In the genomic region with DNA sequence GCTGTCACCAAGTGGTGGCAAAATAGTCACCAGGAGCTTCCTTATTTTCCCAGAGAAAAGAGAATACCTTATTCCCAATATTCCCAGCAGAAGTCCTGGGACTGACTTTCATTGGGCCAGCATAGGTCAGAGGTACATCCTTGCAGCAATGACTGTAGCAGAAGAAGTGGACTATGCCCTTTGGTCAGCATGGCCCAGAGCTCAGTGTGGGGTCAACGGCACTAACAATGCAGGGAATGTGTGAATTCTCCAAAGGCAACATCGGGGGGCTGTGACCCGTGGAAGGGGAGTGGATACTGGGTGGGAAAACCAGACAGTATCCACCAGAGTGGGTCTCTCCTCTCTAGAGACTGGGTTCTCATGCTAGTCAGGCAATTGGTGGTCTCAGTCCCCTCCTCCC, we compare ENCODE assay signal across 1 cellular context.
TF ChIP-seq lines count a peak whose summit lies in the region.

No MANE protein-coding gene starts in this region.

TF ChIP-seq in HepG2, 621 proteins besides CTCF, POLR2A, EP300 and RAD21 (continued from another document):
- TF ChIP-seq, protein P1, sequence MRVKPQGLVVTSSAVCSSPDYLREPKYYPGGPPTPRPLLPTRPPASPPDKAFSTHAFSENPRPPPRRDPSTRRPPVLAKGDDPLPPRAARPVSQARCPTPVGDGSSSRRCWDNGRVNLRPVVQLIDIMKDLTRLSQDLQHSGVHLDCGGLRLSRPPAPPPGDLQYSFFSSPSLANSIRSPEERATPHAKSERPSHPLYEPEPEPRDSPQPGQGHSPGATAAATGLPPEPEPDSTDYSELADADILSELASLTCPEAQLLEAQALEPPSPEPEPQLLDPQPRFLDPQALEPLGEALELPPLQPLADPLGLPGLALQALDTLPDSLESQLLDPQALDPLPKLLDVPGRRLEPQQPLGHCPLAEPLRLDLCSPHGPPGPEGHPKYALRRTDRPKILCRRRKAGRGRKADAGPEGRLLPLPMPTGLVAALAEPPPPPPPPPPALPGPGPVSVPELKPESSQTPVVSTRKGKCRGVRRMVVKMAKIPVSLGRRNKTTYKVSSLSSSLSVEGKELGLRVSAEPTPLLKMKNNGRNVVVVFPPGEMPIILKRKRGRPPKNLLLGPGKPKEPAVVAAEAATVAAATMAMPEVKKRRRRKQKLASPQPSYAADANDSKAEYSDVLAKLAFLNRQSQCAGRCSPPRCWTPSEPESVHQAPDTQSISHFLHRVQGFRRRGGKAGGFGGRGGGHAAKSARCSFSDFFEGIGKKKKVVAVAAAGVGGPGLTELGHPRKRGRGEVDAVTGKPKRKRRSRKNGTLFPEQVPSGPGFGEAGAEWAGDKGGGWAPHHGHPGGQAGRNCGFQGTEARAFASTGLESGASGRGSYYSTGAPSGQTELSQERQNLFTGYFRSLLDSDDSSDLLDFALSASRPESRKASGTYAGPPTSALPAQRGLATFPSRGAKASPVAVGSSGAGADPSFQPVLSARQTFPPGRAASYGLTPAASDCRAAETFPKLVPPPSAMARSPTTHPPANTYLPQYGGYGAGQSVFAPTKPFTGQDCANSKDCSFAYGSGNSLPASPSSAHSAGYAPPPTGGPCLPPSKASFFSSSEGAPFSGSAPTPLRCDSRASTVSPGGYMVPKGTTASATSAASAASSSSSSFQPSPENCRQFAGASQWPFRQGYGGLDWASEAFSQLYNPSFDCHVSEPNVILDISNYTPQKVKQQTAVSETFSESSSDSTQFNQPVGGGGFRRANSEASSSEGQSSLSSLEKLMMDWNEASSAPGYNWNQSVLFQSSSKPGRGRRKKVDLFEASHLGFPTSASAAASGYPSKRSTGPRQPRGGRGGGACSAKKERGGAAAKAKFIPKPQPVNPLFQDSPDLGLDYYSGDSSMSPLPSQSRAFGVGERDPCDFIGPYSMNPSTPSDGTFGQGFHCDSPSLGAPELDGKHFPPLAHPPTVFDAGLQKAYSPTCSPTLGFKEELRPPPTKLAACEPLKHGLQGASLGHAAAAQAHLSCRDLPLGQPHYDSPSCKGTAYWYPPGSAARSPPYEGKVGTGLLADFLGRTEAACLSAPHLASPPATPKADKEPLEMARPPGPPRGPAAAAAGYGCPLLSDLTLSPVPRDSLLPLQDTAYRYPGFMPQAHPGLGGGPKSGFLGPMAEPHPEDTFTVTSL (CRISPR knock-in tag; IDR thresholded peaks at IDR 0.05; ENCODE audit: borderline replicate concordance), result 0 out of 2 replicates have a peak, but pooled peaks have one; percentile 39
- TF ChIP-seq ZNF790 (CRISPR knock-in tag; IDR thresholded peaks at IDR 0.05; ENCODE audit: borderline replicate concordance), result no peak
- TF ChIP-seq HDAC1 (CRISPR knock-in tag; IDR thresholded peaks at IDR 0.05), result peak; percentile 71
- TF ChIP-seq, protein P2, sequence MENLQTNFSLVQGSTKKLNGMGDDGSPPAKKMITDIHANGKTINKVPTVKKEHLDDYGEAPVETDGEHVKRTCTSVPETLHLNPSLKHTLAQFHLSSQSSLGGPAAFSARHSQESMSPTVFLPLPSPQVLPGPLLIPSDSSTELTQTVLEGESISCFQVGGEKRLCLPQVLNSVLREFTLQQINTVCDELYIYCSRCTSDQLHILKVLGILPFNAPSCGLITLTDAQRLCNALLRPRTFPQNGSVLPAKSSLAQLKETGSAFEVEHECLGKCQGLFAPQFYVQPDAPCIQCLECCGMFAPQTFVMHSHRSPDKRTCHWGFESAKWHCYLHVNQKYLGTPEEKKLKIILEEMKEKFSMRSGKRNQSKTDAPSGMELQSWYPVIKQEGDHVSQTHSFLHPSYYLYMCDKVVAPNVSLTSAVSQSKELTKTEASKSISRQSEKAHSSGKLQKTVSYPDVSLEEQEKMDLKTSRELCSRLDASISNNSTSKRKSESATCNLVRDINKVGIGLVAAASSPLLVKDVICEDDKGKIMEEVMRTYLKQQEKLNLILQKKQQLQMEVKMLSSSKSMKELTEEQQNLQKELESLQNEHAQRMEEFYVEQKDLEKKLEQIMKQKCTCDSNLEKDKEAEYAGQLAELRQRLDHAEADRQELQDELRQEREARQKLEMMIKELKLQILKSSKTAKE (CRISPR knock-in tag; IDR thresholded peaks at IDR 0.05; ENCODE audit: borderline replicate concordance), result peak; percentile 42; the same call in 1 of the 2 replicates
- TF ChIP-seq TOPORS (CRISPR knock-in tag; IDR thresholded peaks at IDR 0.05), result no peak
- TF ChIP-seq ZNF30 (CRISPR knock-in tag; IDR thresholded peaks at IDR 0.05), result no peak
- TF ChIP-seq HNF4G (IDR thresholded peaks at IDR 0.05; ENCODE audit: borderline replicate concordance, low read depth, low read length), result peak; percentile 92
- TF ChIP-seq HNF4G (CRISPR knock-in tag; IDR thresholded peaks at IDR 0.05; ENCODE audit: borderline replicate concordance, low read depth), result 0 out of 2 replicates have a peak, but pooled peaks have one; percentile 75
- TF ChIP-seq ZNF589 (CRISPR knock-in tag; conservative IDR thresholded peaks at IDR 0.05), result no peak
- no peak for TF ChIP-seq ZNF343 (CRISPR knock-in tag; IDR thresholded peaks at IDR 0.05)
- TF ChIP-seq SMC3 (IDR thresholded peaks at IDR 0.05; ENCODE audit: low read length), result no peak
- no peak for TF ChIP-seq NRL (CRISPR knock-in tag; IDR thresholded peaks at IDR 0.05; ENCODE audit: borderline replicate concordance)
- TF ChIP-seq MTA3 (CRISPR knock-in tag; IDR thresholded peaks at IDR 0.05), result no peak
- no peak for TF ChIP-seq KLF6 (CRISPR knock-in tag; IDR thresholded peaks at IDR 0.05)
- no peak for TF ChIP-seq CBX1 (IDR thresholded peaks at IDR 0.05; ENCODE audit: low read depth)
- no peak for TF ChIP-seq ZFP36L2 (CRISPR knock-in tag; IDR thresholded peaks at IDR 0.05)
- no peak for TF ChIP-seq GPN1 (CRISPR knock-in tag; IDR thresholded peaks at IDR 0.05; ENCODE audit: borderline replicate concordance)
- TF ChIP-seq, protein P3, sequence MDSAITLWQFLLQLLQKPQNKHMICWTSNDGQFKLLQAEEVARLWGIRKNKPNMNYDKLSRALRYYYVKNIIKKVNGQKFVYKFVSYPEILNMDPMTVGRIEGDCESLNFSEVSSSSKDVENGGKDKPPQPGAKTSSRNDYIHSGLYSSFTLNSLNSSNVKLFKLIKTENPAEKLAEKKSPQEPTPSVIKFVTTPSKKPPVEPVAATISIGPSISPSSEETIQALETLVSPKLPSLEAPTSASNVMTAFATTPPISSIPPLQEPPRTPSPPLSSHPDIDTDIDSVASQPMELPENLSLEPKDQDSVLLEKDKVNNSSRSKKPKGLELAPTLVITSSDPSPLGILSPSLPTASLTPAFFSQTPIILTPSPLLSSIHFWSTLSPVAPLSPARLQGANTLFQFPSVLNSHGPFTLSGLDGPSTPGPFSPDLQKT (CRISPR knock-in tag; IDR thresholded peaks at IDR 0.05; ENCODE audit: borderline replicate concordance), result no peak
- no peak for TF ChIP-seq ARNT2 (CRISPR knock-in tag; IDR thresholded peaks at IDR 0.05; ENCODE audit: low read depth)
- TF ChIP-seq ETV6 (CRISPR knock-in tag; conservative IDR thresholded peaks at IDR 0.05), result no peak
- 0 out of 2 replicates have a peak, but pooled peaks have one; percentile 29 for TF ChIP-seq ZMYM4 (CRISPR knock-in tag; IDR thresholded peaks at IDR 0.05)
- TF ChIP-seq, protein P4, sequence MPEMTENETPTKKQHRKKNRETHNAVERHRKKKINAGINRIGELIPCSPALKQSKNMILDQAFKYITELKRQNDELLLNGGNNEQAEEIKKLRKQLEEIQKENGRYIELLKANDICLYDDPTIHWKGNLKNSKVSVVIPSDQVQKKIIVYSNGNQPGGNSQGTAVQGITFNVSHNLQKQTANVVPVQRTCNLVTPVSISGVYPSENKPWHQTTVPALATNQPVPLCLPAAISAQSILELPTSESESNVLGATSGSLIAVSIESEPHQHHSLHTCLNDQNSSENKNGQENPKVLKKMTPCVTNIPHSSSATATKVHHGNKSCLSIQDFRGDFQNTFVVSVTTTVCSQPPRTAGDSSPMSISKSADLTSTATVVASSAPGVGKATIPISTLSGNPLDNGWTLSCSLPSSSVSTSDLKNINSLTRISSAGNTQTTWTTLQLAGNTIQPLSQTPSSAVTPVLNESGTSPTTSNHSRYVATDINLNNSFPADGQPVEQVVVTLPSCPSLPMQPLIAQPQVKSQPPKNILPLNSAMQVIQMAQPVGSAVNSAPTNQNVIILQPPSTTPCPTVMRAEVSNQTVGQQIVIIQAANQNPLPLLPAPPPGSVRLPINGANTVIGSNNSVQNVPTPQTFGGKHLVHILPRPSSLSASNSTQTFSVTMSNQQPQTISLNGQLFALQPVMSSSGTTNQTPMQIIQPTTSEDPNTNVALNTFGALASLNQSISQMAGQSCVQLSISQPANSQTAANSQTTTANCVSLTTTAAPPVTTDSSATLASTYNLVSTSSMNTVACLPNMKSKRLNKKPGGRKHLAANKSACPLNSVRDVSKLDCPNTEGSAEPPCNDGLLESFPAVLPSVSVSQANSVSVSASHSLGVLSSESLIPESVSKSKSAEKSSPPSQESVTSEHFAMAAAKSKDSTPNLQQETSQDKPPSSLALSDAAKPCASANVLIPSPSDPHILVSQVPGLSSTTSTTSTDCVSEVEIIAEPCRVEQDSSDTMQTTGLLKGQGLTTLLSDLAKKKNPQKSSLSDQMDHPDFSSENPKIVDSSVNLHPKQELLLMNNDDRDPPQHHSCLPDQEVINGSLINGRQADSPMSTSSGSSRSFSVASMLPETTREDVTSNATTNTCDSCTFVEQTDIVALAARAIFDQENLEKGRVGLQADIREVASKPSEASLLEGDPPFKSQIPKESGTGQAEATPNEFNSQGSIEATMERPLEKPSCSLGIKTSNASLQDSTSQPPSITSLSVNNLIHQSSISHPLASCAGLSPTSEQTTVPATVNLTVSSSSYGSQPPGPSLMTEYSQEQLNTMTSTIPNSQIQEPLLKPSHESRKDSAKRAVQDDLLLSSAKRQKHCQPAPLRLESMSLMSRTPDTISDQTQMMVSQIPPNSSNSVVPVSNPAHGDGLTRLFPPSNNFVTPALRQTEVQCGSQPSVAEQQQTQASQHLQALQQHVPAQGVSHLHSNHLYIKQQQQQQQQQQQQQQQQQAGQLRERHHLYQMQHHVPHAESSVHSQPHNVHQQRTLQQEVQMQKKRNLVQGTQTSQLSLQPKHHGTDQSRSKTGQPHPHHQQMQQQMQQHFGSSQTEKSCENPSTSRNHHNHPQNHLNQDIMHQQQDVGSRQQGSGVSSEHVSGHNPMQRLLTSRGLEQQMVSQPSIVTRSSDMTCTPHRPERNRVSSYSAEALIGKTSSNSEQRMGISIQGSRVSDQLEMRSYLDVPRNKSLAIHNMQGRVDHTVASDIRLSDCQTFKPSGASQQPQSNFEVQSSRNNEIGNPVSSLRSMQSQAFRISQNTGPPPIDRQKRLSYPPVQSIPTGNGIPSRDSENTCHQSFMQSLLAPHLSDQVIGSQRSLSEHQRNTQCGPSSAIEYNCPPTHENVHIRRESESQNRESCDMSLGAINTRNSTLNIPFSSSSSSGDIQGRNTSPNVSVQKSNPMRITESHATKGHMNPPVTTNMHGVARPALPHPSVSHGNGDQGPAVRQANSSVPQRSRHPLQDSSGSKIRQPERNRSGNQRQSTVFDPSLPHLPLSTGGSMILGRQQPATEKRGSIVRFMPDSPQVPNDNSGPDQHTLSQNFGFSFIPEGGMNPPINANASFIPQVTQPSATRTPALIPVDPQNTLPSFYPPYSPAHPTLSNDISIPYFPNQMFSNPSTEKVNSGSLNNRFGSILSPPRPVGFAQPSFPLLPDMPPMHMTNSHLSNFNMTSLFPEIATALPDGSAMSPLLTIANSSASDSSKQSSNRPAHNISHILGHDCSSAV (CRISPR knock-in tag; IDR thresholded peaks at IDR 0.05; ENCODE audit: borderline replicate concordance), result no peak
- TF ChIP-seq NR2F1 (CRISPR knock-in tag; IDR thresholded peaks at IDR 0.05), result peak; percentile 81 to 82
